11 cellular contexts compared by ENCODE assay signal in the genomic region with DNA sequence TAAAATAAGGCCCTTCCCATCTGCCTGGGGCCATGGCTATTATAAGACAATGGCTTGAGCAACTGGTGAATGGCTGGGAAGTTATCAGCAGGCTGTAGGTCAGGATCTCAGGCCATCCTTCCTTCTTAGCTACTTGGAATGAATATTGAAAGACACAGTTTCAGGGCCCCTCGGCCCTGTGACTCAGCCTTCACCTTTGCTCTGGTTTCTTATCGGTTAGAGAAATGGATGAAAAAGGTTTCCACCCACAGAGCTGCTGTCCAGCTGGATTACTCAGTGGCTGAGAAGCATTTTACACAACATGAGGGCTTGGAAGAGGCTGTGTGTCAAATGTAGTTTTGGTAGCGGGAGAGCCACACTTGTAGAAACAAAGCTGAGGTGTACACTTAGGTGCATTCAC. TPM values are rescaled to one million over a fixed set of nuclear protein-coding genes. Genes with fewer than 3 reads are reported as not detected.
DNase-seq lines count a peak whose midpoint lies in the region; ATAC-seq lines count a peak whose summit lies in the region.
"Had no signal": no experiment of that assay in that cellular context is flagged by ENCODE, and none has a peak within 500 bp of the region (broad histone marks: within the 10 kb centered on the region; RNA-seq: fewer than 3 reads in every experiment).

No MANE protein-coding gene starts in this region.

- intact Hi-C loops in activated T-helper 2 cell treated with anti-CD3 and anti-CD28 coated beads, Interferon-gamma antibody, Interleukin-2, Interleukin-4, amounts not matched to agents 10 μg/mL and 5 μg/mL and 100 μg/mL, durations not matched to agents 14 hours and 24 hours and 36 hours (cut with micrococcal nuclease) = no loop called here
- intact Hi-C loops in head of caudate nucleus (cut with DNase I) = no loop called here

- peak; percentile 37 for DNase-seq in stimulated activated CD4-positive, alpha-beta T cell treated with anti-CD3 and anti-CD28 coated beads, Interleukin-15, amount 100 ng/mL, for 24 hours
- no peak for DNase-seq in stimulated activated CD4-positive, alpha-beta T cell treated with anti-CD3 and anti-CD28 coated beads, Interleukin-1b, Interleukin-23, amount 100 ng/mL, for 48 hours
- no peak for DNase-seq in activated T-helper 2 cell treated with anti-CD3 and anti-CD28 coated beads, Interferon-gamma antibody, Interleukin-2, Interleukin-4, amounts not matched to agents 10 μg/mL and 5 μg/mL and 100 μg/mL, durations not matched to agents 14 hours and 24 hours and 36 hours (ENCODE audit: low spot score)
- DNase-seq in islet precursor cell (peak; percentile 85), head of caudate nucleus (no peak), DMS79 treated with DMSO at 0.1 percent for 48 hours (lab: John Stamatoyannopoulos, UW) (no peak)
- DNase-seq: activated CD4-positive, CD25-positive, alpha-beta regulatory T cell treated with anti-CD3 and anti-CD28 coated beads, Interleukin-2, amount 50 U/mL, for 72 hours; effector memory CD4-positive, alpha-beta T cell had no signal

- H3K36me3 Mint-ChIP-seq in activated T-helper 2 cell treated with anti-CD3 and anti-CD28 coated beads, Interferon-gamma antibody, Interleukin-2, Interleukin-4, amounts not matched to agents 10 μg/mL and 5 μg/mL and 100 μg/mL, durations not matched to agents 14 hours and 24 hours and 36 hours (ENCODE audit: low read depth) = peaks cover 63% of the 10 kb centered on the region

- no peaks in the 10 kb centered on the region for H3K27me3 Mint-ChIP-seq in activated T-helper 2 cell treated with anti-CD3 and anti-CD28 coated beads, Interferon-gamma antibody, Interleukin-2, Interleukin-4, amounts not matched to agents 10 μg/mL and 5 μg/mL and 100 μg/mL, durations not matched to agents 14 hours and 24 hours and 36 hours (ENCODE audit: low read depth)

- H3K9me3 Mint-ChIP-seq in activated T-helper 2 cell treated with anti-CD3 and anti-CD28 coated beads, Interferon-gamma antibody, Interleukin-2, Interleukin-4, amounts not matched to agents 10 μg/mL and 5 μg/mL and 100 μg/mL, durations not matched to agents 14 hours and 24 hours and 36 hours = no peaks in the 10 kb centered on the region
- H3K9me3 Mint-ChIP-seq: CD8-positive, alpha-beta T cell had no signal

- H3K4me1 Mint-ChIP-seq in activated T-helper 2 cell treated with anti-CD3 and anti-CD28 coated beads, Interferon-gamma antibody, Interleukin-2, Interleukin-4, amounts not matched to agents 10 μg/mL and 5 μg/mL and 100 μg/mL, durations not matched to agents 14 hours and 24 hours and 36 hours (ENCODE audit: low read depth) = peaks cover 54% of the 10 kb centered on the region

- ATAC-seq in HG02981 (IDR thresholded peaks at IDR 0.05; ENCODE audit: unreplicated experiment) (no peak), GM18873 (IDR thresholded peaks at IDR 0.05; ENCODE audit: low FRiP score, unreplicated experiment) (no peak)
- ATAC-seq: CD8-positive, alpha-beta T cell had no signal

- H3K27ac Mint-ChIP-seq in activated T-helper 2 cell treated with anti-CD3 and anti-CD28 coated beads, Interferon-gamma antibody, Interleukin-2, Interleukin-4, amounts not matched to agents 10 μg/mL and 5 μg/mL and 100 μg/mL, durations not matched to agents 14 hours and 24 hours and 36 hours = peak overlapping the region; percentile 17
- H3K27ac Mint-ChIP-seq: CD8-positive, alpha-beta T cell had no signal

- H3K4me3 Mint-ChIP-seq in activated T-helper 2 cell treated with anti-CD3 and anti-CD28 coated beads, Interferon-gamma antibody, Interleukin-2, Interleukin-4, amounts not matched to agents 10 μg/mL and 5 μg/mL and 100 μg/mL, durations not matched to agents 14 hours and 24 hours and 36 hours (ENCODE audit: low read depth) = no peak overlapping the region
- H3K4me3 Mint-ChIP-seq: CD8-positive, alpha-beta T cell had no signal

RNA-seq across cellular contexts. Expression of gene ACSL5, which starts 9.4 kb away (rescaled TPM):
- 39.7 and 45.9 TPM in 2 replicates for total RNA-seq in activated T-helper 2 cell treated with anti-CD3 and anti-CD28 coated beads, Interferon-gamma antibody, Interleukin-2, Interleukin-4, amounts not matched to agents 10 μg/mL and 5 μg/mL and 100 μg/mL, durations not matched to agents 14 hours and 24 hours and 36 hours

Comparison
In these comparisons a context has a peak if more than half of its experiments do, and no peak if none do; other contexts are left out.
1. DNase-seq: peak in stimulated activated CD4-positive, alpha-beta T cell treated with anti-CD3 and anti-CD28 coated beads, Interleukin-15, amount 100 ng/mL, for 24 hours (single experiment) and islet precursor cell (single experiment); none in stimulated activated CD4-positive, alpha-beta T cell treated with anti-CD3 and anti-CD28 coated beads, Interleukin-1b, Interleukin-23, amount 100 ng/mL, for 48 hours (single experiment), activated T-helper 2 cell treated with anti-CD3 and anti-CD28 coated beads, Interferon-gamma antibody, Interleukin-2, Interleukin-4, amounts not matched to agents 10 μg/mL and 5 μg/mL and 100 μg/mL, durations not matched to agents 14 hours and 24 hours and 36 hours (single experiment), head of caudate nucleus (0 of 42) and DMS79 treated with DMSO at 0.1 percent for 48 hours (single experiment).